ENCODE assay signal across 2 cellular contexts in genomic region chr3:61417352-61417751, GRCh38.
TF ChIP-seq lines count a peak whose summit lies in the region.

No MANE protein-coding gene starts in this region.

TF ChIP-seq in SK-N-SH treated with all-trans-retinoic acid at 6 μM for 48 hours, 23 proteins besides CTCF, POLR2A, EP300 and RAD21 (continued from another document):
- TF ChIP-seq CSRNP3 (CRISPR knock-in tag; IDR thresholded peaks at IDR 0.05): no peak

TF ChIP-seq in SK-N-SH, 30 proteins besides CTCF, POLR2A, EP300 and RAD21 (continued from another document):
- no peak for TF ChIP-seq CHD2 (IDR thresholded peaks at IDR 0.05; ENCODE audit: low read length, partially characterized antibody)
TF ChIP-seq in SK-N-SH: peak in this region for 0.
